In genomic region chr2:238061310-238062202, GRCh38 we compare ENCODE assay signal across 8 cellular contexts. TPM values are rescaled to one million over a fixed set of nuclear protein-coding genes. Genes with fewer than 3 reads are reported as not detected.
DNase-seq lines count a peak whose midpoint lies in the region; ATAC-seq, FAIRE-seq and TF ChIP-seq lines count a peak whose summit lies in the region.

No MANE protein-coding gene starts in this region.

- peaks cover 32% of the 10 kb centered on the region for H3K79me2 ChIP-seq in GM12878 (ENCODE audit: control insufficient read depth, insufficient read depth, low read length)

- no peaks in the 10 kb centered on the region; the same call in 2 of the 3 replicates for H3K9me3 ChIP-seq in GM12878 (replicated peaks; ENCODE audit: control insufficient read depth, insufficient read depth, low read length)

- TF ChIP-seq EP300 in GM12878 (IDR thresholded peaks at IDR 0.05; ENCODE audit: borderline replicate concordance in 1 of 2, control insufficient read depth in 1 of 2, low read depth in 2 of 2, low read length in 2 of 2): no peak

- H3K9ac ChIP-seq in GM12878 (ENCODE audit: control insufficient read depth, insufficient read depth, low read length): peak overlapping the region; percentile 85

- no peaks in the 10 kb centered on the region for H4K20me1 ChIP-seq in GM12878 (ENCODE audit: control insufficient read depth, insufficient read depth)

- SMC1A ChIA-PET in GM12878 (lab: Charles Lee; ENCODE audit: uncharacterized antibody, unreplicated experiment): interaction anchor here (0.7 to 4.4 kb wide), 7 partner anchors 12 to 134 kb away, joined by 3 to 15 read pairs (median 5); no protein-coding TSS in a partner anchor

- in situ Hi-C loops in GM12878 (cut with MboI): no loop called here

- TSS peak; percentile 63 for BruUV-seq in GM12878 (replicated peaks; lab: Mats Ljungman, UMichigan)

- H3K4me3 ChIP-seq in GM12878: peak overlapping the region; percentile 96

- H3K27me3 ChIP-seq in GM12878 (replicated peaks in 1 of 2; ENCODE audit: control insufficient read depth in 2 of 2, insufficient read depth in 2 of 2, low read length in 1 of 2): no peaks in the 10 kb centered on the region

- POLR2A ChIA-PET in GM12878 (lab: Charles Lee): interaction anchor here (0.5 to 1.5 kb wide), 10 partner anchors 8 to 584 kb away, joined by 3 to 13 read pairs (median 3); no protein-coding TSS in a partner anchor

- FAIRE-seq in GM12878 (lab: Jason Lieb, UNC): no peak

- peak overlapping the region; percentile 85 for H2AFZ ChIP-seq in GM12878 (ENCODE audit: control insufficient read depth, low read depth, low read length)

- peak overlapping the region; percentile 64 for H3K27ac ChIP-seq in GM12878 (ENCODE audit: control insufficient read depth, insufficient read depth)

- ATAC-seq in GM19324 (IDR thresholded peaks at IDR 0.05; ENCODE audit: low FRiP score, unreplicated experiment) (peak; percentile 15), HG03571 (IDR thresholded peaks at IDR 0.05; ENCODE audit: unreplicated experiment) (peak; percentile 12), GM12878 (peak; percentile 25), HG02840 (IDR thresholded peaks at IDR 0.05; ENCODE audit: low FRiP score, unreplicated experiment) (no peak)

- RAD21 ChIA-PET in GM12878 (lab: Charles Lee; ENCODE audit: unreplicated experiment): interaction anchor here (0.8 to 2.0 kb wide), 14 partner anchors 8 to 141 kb away, joined by 3 to 10 read pairs (median 4); no protein-coding TSS in a partner anchor

- no peak for TF ChIP-seq POLR2A in GM12878 (IDR thresholded peaks at IDR 0.05; ENCODE audit: low read depth, low read length)

- CTCF ChIA-PET in GM12878 (lab: Yijun Ruan, JAX): interaction anchor here (0.6 to 1.2 kb wide), 7 partner anchors 11 to 138 kb away, joined by 3 to 5 read pairs (median 4); no protein-coding TSS in a partner anchor

- TF ChIP-seq CTCF in GM12878 (IDR thresholded peaks at IDR 0.05 in 2 of 3, conservative IDR thresholded peaks at IDR 0.05 in 1 of 3; ENCODE audit: control insufficient read depth in 2 of 3, extremely low read depth in 1 of 3, insufficient read depth in 1 of 3, low read depth in 3 of 3, low read length in 3 of 3): no peak

- DNase-seq in CMK (ENCODE audit: low read depth) (peak; percentile 53), RPMI7951 (ENCODE audit: low read depth) (peak; percentile 52), GM12878 (ENCODE audit: low read depth, low spot score) (no peak), iris pigment epithelial cell (ENCODE audit: low read depth) (peak; percentile 42)
- peak; percentile 18 to 20 for DNase-seq in stimulated activated CD4-positive, alpha-beta T cell treated with anti-CD3 and anti-CD28 coated beads, Interleukin-2, amount 100 ng/mL, for 48 hours

- TF ChIP-seq RAD21 in GM12878 (IDR thresholded peaks at IDR 0.05; ENCODE audit: insufficient read depth, low read depth, low read length): no peak

- peaks cover 6 to 11% of the 10 kb centered on the region in 2 experiments; a peak in 3 of 4 replicates for H3K36me3 ChIP-seq in GM12878 (ENCODE audit: control insufficient read depth in 2 of 2, insufficient read depth in 2 of 2, low read length in 1 of 2)

- 2% methylated on average over 30 of the region's 30 CpGs for WGBS in GM12878 (ENCODE audit: insufficient coverage, insufficient replicate concordance, low lambda C conversion rate, missing lambda C conversion rate)

- no peaks in the 10 kb centered on the region; the same call in none of the 2 replicates for H3K4me1 ChIP-seq in GM12878 (ENCODE audit: control insufficient read depth, insufficient read depth, low read length)

- peak overlapping the region; percentile 94 for H3K4me2 ChIP-seq in GM12878 (ENCODE audit: control insufficient read depth, insufficient read depth)

- intact Hi-C loops in GM12878 (cut with micrococcal nuclease; ENCODE audit: unreplicated experiment): loop anchor here (5.0 to 10.0 kb wide), 3 partner anchors 46 to 367 kb away; partner anchors contain the start of gene UBE2F

TF ChIP-seq in GM12878, 131 proteins besides CTCF, POLR2A, EP300 and RAD21:
- TF ChIP-seq PML (IDR thresholded peaks at IDR 0.05; ENCODE audit: low read length) (peak; percentile 32; the same call in 1 of the 2 replicates), POU2F2 (IDR thresholded peaks at IDR 0.05; ENCODE audit: borderline replicate concordance, low read depth, low read length) (no peak), EED (IDR thresholded peaks at IDR 0.05; ENCODE audit: low read depth) (peak; percentile 77), KLF5 (IDR thresholded peaks at IDR 0.05; ENCODE audit: partially characterized antibody) (no peak), MAX (IDR thresholded peaks at IDR 0.05; ENCODE audit: low read depth, low read length) (peak; percentile 53; the same call in 1 of the 2 replicates), SMC3 (IDR thresholded peaks at IDR 0.05; ENCODE audit: borderline replicate concordance, low read length) (no peak), MYC (IDR thresholded peaks at IDR 0.05; ENCODE audit: insufficient read depth, insufficient read length, insufficient replicate concordance, low read length, severe bottlenecking) (peak; percentile 83), MEF2B (IDR thresholded peaks at IDR 0.05; ENCODE audit: partially characterized antibody, poor library complexity, severe bottlenecking) (peak; percentile 56), IKZF2 (IDR thresholded peaks at IDR 0.05) (peak in 1 of 2 experiments; percentile 33; a peak in 3 of 4 replicates), USF1 (IDR thresholded peaks at IDR 0.05; ENCODE audit: borderline replicate concordance, extremely low read length, insufficient read depth, low read depth, low read length) (peak; percentile 20), RAD51 (IDR thresholded peaks at IDR 0.05) (peak; percentile 36; the same call in 1 of the 2 replicates), MXI1 (IDR thresholded peaks at IDR 0.05; ENCODE audit: low read depth, low read length) (peak; percentile 68; the same call in 1 of the 2 replicates)
TF ChIP-seq in GM12878: peak in this region for 9.

RNA-seq across cellular contexts. Expression of gene SCLY, which starts 0.8 kb away (rescaled TPM):
- 13.3 and 21.5 TPM in 2 replicates for total RNA-seq in RPMI7951 (2014; rRNA removed; shearing (Covaris generic))
- total RNA-seq in GM12878 (2013; cell fraction: nucleolus; rRNA removed): 121 and 125 TPM in 2 replicates
- total RNA-seq in GM12878 (2014; rRNA removed) (35.4 and 37.9 TPM in 2 replicates), GM12878 (2014; rRNA removed; fragmentation: Illumina TruSeq; extraction: Trizol) (22.6 and 24.4 TPM in 2 replicates), GM12878 (2021) (31.9 and 34.3 TPM in 2 replicates)
- 10.1 TPM for polyA plus RNA-seq in GM12878 (2011; ENCODE audit: low read depth)
- polyA plus RNA-seq in GM12878 (2011; rRNA removed) (31.9 and 42.2 TPM in 2 replicates), GM12878 (2014; fragmentation: Illumina TruSeq; extraction: Trizol) (22.2 and 22.3 TPM in 2 replicates), GM12878 (2014; fragmentation: Nextera tagmentation; extraction: Ambion mirVana) (1 to 10 TPM; 3.3 to 3.6 TPM), GM12878 (2014; rRNA removed) (30.3 and 35.2 TPM in 2 replicates), GM12878 (2016; fragmentation: Nextera tagmentation; extraction: Ambion mirVana) (10 to 100 TPM; 46.4 to 49.1 TPM)
- polyA plus RNA-seq in GM12878 (2011; cell fraction: cytosol; rRNA removed): 38.5 and 49.2 TPM in 2 replicates
- 71.2 and 92.5 TPM in 2 replicates for polyA plus RNA-seq in GM12878 (2011; cell fraction: nucleus; rRNA removed)
- 11.0 and 12.3 TPM in 2 replicates for polyA plus RNA-seq in GM12878 (2012)
- polyA minus RNA-seq in GM12878 (2011; rRNA and poly(A)+ RNA removed): 46.1 and 55.5 TPM in 2 replicates
- 10.7 and 21.7 TPM in 2 replicates for polyA minus RNA-seq in GM12878 (2011; cell fraction: cytosol; rRNA and poly(A)+ RNA removed)
- polyA minus RNA-seq in GM12878 (2011; cell fraction: nucleus; rRNA and poly(A)+ RNA removed): 37.5 and 75.9 TPM in 2 replicates

RNA-seq across cellular contexts. Expression of gene ESPNL, which starts 38.6 kb away (rescaled TPM):
- total RNA-seq in RPMI7951 (2014; rRNA removed; shearing (Covaris generic)): under 0.01 TPM in 1 of 2 replicates, not detected in the other
- total RNA-seq in GM12878 (2013; cell fraction: nucleolus; rRNA removed): 3.3 and 4.0 TPM in 2 replicates
- total RNA-seq in GM12878 (2014; rRNA removed): 0.49 and 0.56 TPM in 2 replicates
- 0.14 and 0.18 TPM in 2 replicates for total RNA-seq in GM12878 (2014; rRNA removed; fragmentation: Illumina TruSeq; extraction: Trizol)
- 0.32 and 0.41 TPM in 2 replicates for total RNA-seq in GM12878 (2021)
- polyA plus RNA-seq in GM12878 (2011; ENCODE audit: low read depth): 0.07 TPM
- polyA plus RNA-seq in GM12878 (2011; rRNA removed): 0.56 and 0.94 TPM in 2 replicates
- 1.6 and 2.2 TPM in 2 replicates for polyA plus RNA-seq in GM12878 (2011; cell fraction: cytosol; rRNA removed)
- 6.6 and 6.9 TPM in 2 replicates for polyA plus RNA-seq in GM12878 (2011; cell fraction: nucleus; rRNA removed)
- polyA plus RNA-seq in GM12878 (2012): 0.38 and 0.48 TPM in 2 replicates
- 0.12 TPM in 1 of 2 replicates, not detected in the other for polyA plus RNA-seq in GM12878 (2014; fragmentation: Illumina TruSeq; extraction: Trizol)
- not detected for polyA plus RNA-seq in GM12878 (2014; fragmentation: Nextera tagmentation; extraction: Ambion mirVana)
- 0.36 and 0.39 TPM in 2 replicates for polyA plus RNA-seq in GM12878 (2014; rRNA removed)
- under 1 TPM in 1 of 2 experiments, not detected in 1; 0.05 TPM for polyA plus RNA-seq in GM12878 (2016; fragmentation: Nextera tagmentation; extraction: Ambion mirVana)
- polyA minus RNA-seq in GM12878 (2011; rRNA and poly(A)+ RNA removed): 0.15 and 0.62 TPM in 2 replicates
- 0.94 TPM in 1 of 2 replicates, not detected in the other for polyA minus RNA-seq in GM12878 (2011; cell fraction: cytosol; rRNA and poly(A)+ RNA removed)
- polyA minus RNA-seq in GM12878 (2011; cell fraction: nucleus; rRNA and poly(A)+ RNA removed): 0.60 and 0.77 TPM in 2 replicates
